Comparison of ENCODE assay signal across 22 cellular contexts in genomic region chr16:47483616-47484015, GRCh38. TPM values are rescaled to one million over a fixed set of nuclear protein-coding genes. Genes with fewer than 3 reads are reported as not detected.
A peak's percentile ranks its signal among the peaks of the same experiment; 100 is the strongest.
DNase-seq lines count a peak whose midpoint lies in the region; ATAC-seq and TF ChIP-seq lines count a peak whose summit lies in the region.
"Had no signal": no experiment of that assay in that cellular context is flagged by ENCODE, and none has a peak within 500 bp of the region (broad histone marks: within the 10 kb centered on the region; RNA-seq: fewer than 3 reads in every experiment).

No MANE protein-coding gene starts in this region.

- no peaks in the 10 kb centered on the region for H3K27me3 Mint-ChIP-seq in activated T-helper 17 cell treated with anti-CD3 and anti-CD28 coated beads, Interleukin-2, amount 50 U/mL, for 72 hours
- no peaks in the 10 kb centered on the region for H3K27me3 Mint-ChIP-seq in stimulated activated naive B cell treated with anti-CD40 and anti-IgM and Interleukin-4, amounts not matched to agents 10 μg/mL and 1 μg/mL and 100 μg/mL, for 72 hours
- H3K27me3 Mint-ChIP-seq: CD4-positive, alpha-beta memory T cell had no signal

- H4K20me1 ChIP-seq in mammary epithelial cell (ENCODE audit: insufficient read depth, low read length): no peaks in the 10 kb centered on the region

- dilution Hi-C loops in mammary epithelial cell (cut with HindIII; ENCODE audit: low sequenced_read_pairs): no loop called here

- TF ChIP-seq POLR2A in breast epithelium (IDR thresholded peaks at IDR 0.05): no peak

- in situ Hi-C loops in mammary epithelial cell (cut with MboI; ENCODE audit: low sequenced_read_pairs in 2 of 2): no loop called here

- 92% methylated on average over 2 of the region's 2 CpGs for WGBS in mammary epithelial cell (ENCODE audit: low coverage, missing lambda C conversion rate)

- H3K4me2 ChIP-seq in mammary epithelial cell (ENCODE audit: insufficient read depth, low read depth, low read length): no peak overlapping the region
- H3K4me2 ChIP-seq: A549, GM23338 had no signal

- H3K27ac Mint-ChIP-seq in activated T-helper 17 cell treated with anti-CD3 and anti-CD28 coated beads, Interleukin-2, amount 50 U/mL, for 72 hours: no peak overlapping the region
- peak overlapping the region; percentile 76 for H3K27ac Mint-ChIP-seq in stimulated activated naive B cell treated with anti-CD40 and anti-IgM and Interleukin-4, amounts not matched to agents 10 μg/mL and 1 μg/mL and 100 μg/mL, for 72 hours
- H3K27ac Mint-ChIP-seq: GM23338, H9 had no signal

- no peak overlapping the region for H3K9ac ChIP-seq in mammary epithelial cell (ENCODE audit: insufficient read depth, low read length)
- H3K9ac ChIP-seq in skeletal muscle tissue (ENCODE audit: low read depth in 1 of 3, low read length in 3 of 3): no peak overlapping the region

- CTCF ChIA-PET in mammary epithelial cell (lab: Charles Lee; ENCODE audit: low non-redundant PET): no interaction called here

- peaks cover 43% of the 10 kb centered on the region for H3K79me2 ChIP-seq in mammary epithelial cell (ENCODE audit: insufficient read depth, low read length)

- DNase-seq in mammary epithelial cell (peak; percentile 26), breast epithelium (ENCODE audit: low spot score in 2 of 2) (no peak)
- no peak for DNase-seq in stimulated activated naive B cell treated with anti-CD40 and anti-IgM and Interleukin-4, amounts not matched to agents 10 μg/mL and 1 μg/mL and 100 μg/mL, for 72 hours
- no peak for DNase-seq in stimulated activated naive CD4-positive, alpha-beta T cell treated with Interleukin-2 at 50 U/mL for 16 hours (lab: John Stamatoyannopoulos, UW)
- DNase-seq: 8988T; ACHN; AML-193; C1 segment of cervical spinal cord; Calu3; CD4-positive, alpha-beta memory T cell; COR-L47; DMS53; DMS79 treated with DMSO at 0.1 percent for 48 hours; GF-D8; H9 had no signal

- BruUV-seq in mammary epithelial cell (replicated peaks; lab: Mats Ljungman, UMichigan): no TSS peak

- no peaks in the 10 kb centered on the region for H3K9me3 Mint-ChIP-seq in activated T-helper 17 cell treated with anti-CD3 and anti-CD28 coated beads, Interleukin-2, amount 50 U/mL, for 72 hours
- peaks cover 4 to 6% of the 10 kb centered on the region in 2 donors for H3K9me3 Mint-ChIP-seq in stimulated activated naive B cell treated with anti-CD40 and anti-IgM and Interleukin-4, amounts not matched to agents 10 μg/mL and 1 μg/mL and 100 μg/mL, for 72 hours

- no peaks in the 10 kb centered on the region for H3K27me3 ChIP-seq in mammary epithelial cell (ENCODE audit: insufficient read depth, low read length)
- no peaks in the 10 kb centered on the region for H3K27me3 ChIP-seq in breast epithelium
- no peaks in the 10 kb centered on the region for H3K27me3 ChIP-seq in skeletal muscle tissue (ENCODE audit: control insufficient read depth in 3 of 3, insufficient read depth in 3 of 3, low read length in 3 of 3)

- no peak overlapping the region for H3K4me3 ChIP-seq in mammary epithelial cell (replicated peaks in 1 of 3; ENCODE audit: insufficient read depth in 1 of 3, low read depth in 2 of 3, low read length in 3 of 3)
- no peak overlapping the region for H3K4me3 ChIP-seq in breast epithelium
- no peak overlapping the region for H3K4me3 ChIP-seq in skeletal muscle tissue (ENCODE audit: low read length in 3 of 3)
- H3K4me3 ChIP-seq: A549, GM23338 had no signal

- TF ChIP-seq CTCF in mammary epithelial cell (conservative IDR thresholded peaks at IDR 0.05 in 1 of 2, IDR thresholded peaks at IDR 0.05 in 1 of 2; ENCODE audit: extremely low read depth in 1 of 2, insufficient read depth in 1 of 2, low read depth in 1 of 2, low read length in 2 of 2) (no peak), breast epithelium (IDR thresholded peaks at IDR 0.05) (no peak)

- peak; percentile 60 for ATAC-seq in activated T-helper 17 cell treated with anti-CD3 and anti-CD28 coated beads, Interleukin-2, amount 50 U/mL, for 72 hours (replicated peaks)
- no peak for ATAC-seq in stimulated activated naive B cell treated with anti-CD40 and anti-IgM and Interleukin-4, amounts not matched to agents 10 μg/mL and 1 μg/mL and 100 μg/mL, for 72 hours (replicated peaks)
- ATAC-seq in HG03025 (IDR thresholded peaks at IDR 0.05; ENCODE audit: low FRiP score, unreplicated experiment): no peak
- no peak for ATAC-seq in GM19023 (IDR thresholded peaks at IDR 0.05; ENCODE audit: unreplicated experiment)
- ATAC-seq: A549, GM23338, HCT116 had no signal

- peaks cover 17% of the 10 kb centered on the region for H3K4me1 Mint-ChIP-seq in activated T-helper 17 cell treated with anti-CD3 and anti-CD28 coated beads, Interleukin-2, amount 50 U/mL, for 72 hours
- peaks cover 24 to 42% of the 10 kb centered on the region in 2 donors for H3K4me1 Mint-ChIP-seq in stimulated activated naive B cell treated with anti-CD40 and anti-IgM and Interleukin-4, amounts not matched to agents 10 μg/mL and 1 μg/mL and 100 μg/mL, for 72 hours
- H3K4me1 Mint-ChIP-seq: GM23338 had no signal

- intact Hi-C loops in mammary epithelial cell (cut with micrococcal nuclease) (no loop called here), breast epithelium (cut with DNase I; ENCODE audit: low total_unique reads) (no loop called here)

- H3K4me1 ChIP-seq in mammary epithelial cell (ENCODE audit: insufficient read depth, low read length): no peaks in the 10 kb centered on the region
- H3K4me1 ChIP-seq in breast epithelium: no peaks in the 10 kb centered on the region
- no peaks in the 10 kb centered on the region for H3K4me1 ChIP-seq in skeletal muscle tissue (ENCODE audit: control insufficient read depth in 3 of 3, insufficient read depth in 3 of 3, low read length in 3 of 3)

- H3K9me3 ChIP-seq in mammary epithelial cell (replicated peaks; ENCODE audit: insufficient read depth, low read length) (no peaks in the 10 kb centered on the region), breast epithelium (peaks cover 0 to 10% of the 10 kb centered on the region in 2 donors), skeletal muscle tissue (ENCODE audit: control insufficient read depth in 3 of 3, low read length in 3 of 3) (peaks cover 0 to 2% (median 0%) of the 10 kb centered on the region in 3 donors)

- H3K36me3 Mint-ChIP-seq in activated T-helper 17 cell treated with anti-CD3 and anti-CD28 coated beads, Interleukin-2, amount 50 U/mL, for 72 hours (ENCODE audit: low read depth): peaks cover 20% of the 10 kb centered on the region
- peaks cover 39 to 57% of the 10 kb centered on the region in 2 donors for H3K36me3 Mint-ChIP-seq in stimulated activated naive B cell treated with anti-CD40 and anti-IgM and Interleukin-4, amounts not matched to agents 10 μg/mL and 1 μg/mL and 100 μg/mL, for 72 hours

- H3K27ac ChIP-seq in mammary epithelial cell (ENCODE audit: insufficient read depth, low read depth, low read length) (no peak overlapping the region), breast epithelium (no peak overlapping the region), skeletal muscle tissue (ENCODE audit: low read depth, low read length) (peak overlapping the region; percentile 9)
- H3K27ac ChIP-seq: A549 had no signal

- no peak overlapping the region for H3K4me3 Mint-ChIP-seq in activated T-helper 17 cell treated with anti-CD3 and anti-CD28 coated beads, Interleukin-2, amount 50 U/mL, for 72 hours
- no peak overlapping the region for H3K4me3 Mint-ChIP-seq in stimulated activated naive B cell treated with anti-CD40 and anti-IgM and Interleukin-4, amounts not matched to agents 10 μg/mL and 1 μg/mL and 100 μg/mL, for 72 hours
- H3K4me3 Mint-ChIP-seq: CD4-positive, alpha-beta memory T cell; GM23338; H9 had no signal

- H3K36me3 ChIP-seq in mammary epithelial cell (ENCODE audit: insufficient read depth, low read length) (no peaks in the 10 kb centered on the region), breast epithelium (no peaks in the 10 kb centered on the region), skeletal muscle tissue (ENCODE audit: control insufficient read depth in 3 of 3, insufficient read depth in 3 of 3, low read length in 3 of 3) (peaks cover 0 to 6% (median 0%) of the 10 kb centered on the region in 3 donors)

- H2AFZ ChIP-seq in mammary epithelial cell (ENCODE audit: low read depth, low read length): no peak overlapping the region
- H2AFZ ChIP-seq: GM23338 had no signal

RNA-seq across cellular contexts. Expression of gene PHKB, which starts 22.5 kb away (rescaled TPM):
- total RNA-seq in mammary epithelial cell (100 to 1,000 TPM in 1 of 2 donors, 10 to 100 TPM in 1; 57.4 to 100 TPM), breast epithelium (100 to 1,000 TPM in 1 of 3 donors, 10 to 100 TPM in 2; 77.9 to 111 (median 78.3) TPM), skeletal muscle tissue (68.9 TPM)
- polyA plus RNA-seq in mammary epithelial cell: 36.7 TPM
- polyA minus RNA-seq in mammary epithelial cell: 63.9 TPM
- total RNA-seq in activated T-helper 17 cell treated with anti-CD3 and anti-CD28 coated beads, Interleukin-2, amount 50 U/mL, for 72 hours: 10 to 100 TPM; 22.4 to 32.2 TPM

RNA-seq across cellular contexts. Expression of gene ITFG1, which starts 22.8 kb away (rescaled TPM):
- 10 to 100 TPM; 46.0 to 80.2 TPM for total RNA-seq in mammary epithelial cell
- 42.5 TPM for polyA plus RNA-seq in mammary epithelial cell
- polyA minus RNA-seq in mammary epithelial cell: 46.3 TPM
- 10 to 100 TPM; 42.3 to 55.2 (median 53.4) TPM for total RNA-seq in breast epithelium
- 10 to 100 TPM in 1 of 2 donors, 1 to 10 TPM in 1; 8.4 to 15.3 TPM for total RNA-seq in activated T-helper 17 cell treated with anti-CD3 and anti-CD28 coated beads, Interleukin-2, amount 50 U/mL, for 72 hours
- 89.2 TPM for total RNA-seq in skeletal muscle tissue
